1 cellular context compared by ENCODE assay signal in the genomic region with DNA sequence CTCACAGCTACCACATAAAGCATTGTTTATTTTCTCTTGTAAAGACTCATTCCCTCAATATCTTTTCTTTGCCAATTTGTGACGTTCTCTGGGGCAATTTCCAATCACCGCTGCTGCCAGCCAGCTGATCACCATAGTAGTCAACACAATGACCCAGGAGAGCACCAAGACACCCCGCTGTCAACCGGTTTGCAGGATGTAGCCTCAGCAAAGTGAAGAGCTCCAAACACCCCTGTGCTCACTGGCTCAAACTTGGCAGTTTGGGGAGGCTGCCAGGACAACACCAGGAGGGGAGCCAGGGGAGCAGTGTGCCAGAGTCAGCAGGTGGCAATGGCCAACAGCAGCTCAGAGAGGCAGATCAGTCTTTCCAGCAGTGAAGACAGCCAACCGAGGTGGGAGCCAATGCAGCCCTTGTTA.
TF ChIP-seq lines count a peak whose summit lies in the region.

No MANE protein-coding gene starts in this region.

TF ChIP-seq in IMR-90, 13 proteins besides CTCF, POLR2A, EP300 and RAD21 (continued from another document):
- TF ChIP-seq NFE2L2 (IDR thresholded peaks at IDR 0.05; ENCODE audit: low read depth, low read length) (no peak), CHD1 (IDR thresholded peaks at IDR 0.05; ENCODE audit: low read depth, low read length) (no peak), FOS (IDR thresholded peaks at IDR 0.05; ENCODE audit: low read depth, low read length) (no peak), RCOR1 (IDR thresholded peaks at IDR 0.05; ENCODE audit: insufficient replicate concordance, low read length) (no peak), MAZ (IDR thresholded peaks at IDR 0.05; ENCODE audit: borderline replicate concordance, low read depth, low read length) (no peak)
- TF ChIP-seq, protein P1, sequence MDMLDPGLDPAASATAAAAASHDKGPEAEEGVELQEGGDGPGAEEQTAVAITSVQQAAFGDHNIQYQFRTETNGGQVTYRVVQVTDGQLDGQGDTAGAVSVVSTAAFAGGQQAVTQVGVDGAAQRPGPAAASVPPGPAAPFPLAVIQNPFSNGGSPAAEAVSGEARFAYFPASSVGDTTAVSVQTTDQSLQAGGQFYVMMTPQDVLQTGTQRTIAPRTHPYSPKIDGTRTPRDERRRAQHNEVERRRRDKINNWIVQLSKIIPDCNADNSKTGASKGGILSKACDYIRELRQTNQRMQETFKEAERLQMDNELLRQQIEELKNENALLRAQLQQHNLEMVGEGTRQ (IDR thresholded peaks at IDR 0.05; ENCODE audit: low read depth, low read length), result no peak
